In genomic region chr10:78445308-78445707, GRCh38 we compare ENCODE assay signal across 21 cellular contexts.
"Had no signal": no experiment of that assay in that cellular context is flagged by ENCODE, and none has a peak within 500 bp of the region (broad histone marks: within the 10 kb centered on the region; RNA-seq: fewer than 3 reads in every experiment).

No MANE protein-coding gene starts in this region.

- H3K36me3 ChIP-seq: left lung, ovary, right atrium auricular region, right lobe of liver, spleen, transverse colon, upper lobe of left lung, vagina had no signal

- H3K27me3 Mint-ChIP-seq: stimulated activated naive CD8-positive, alpha-beta T cell treated with anti-CD3 and anti-CD28 coated beads, Interleukin-15, amount 100 ng/mL, for 72 hours had no signal

- H3K9me3 Mint-ChIP-seq: naive thymus-derived CD8-positive, alpha-beta T cell; stimulated activated effector memory CD8-positive, alpha-beta T cell treated with anti-CD3 and anti-CD28 coated beads, Interleukin-12 subunit alpha, Interleukin-12 subunit beta, amount 100 ng/mL, for 72 hours; stimulated activated naive CD8-positive, alpha-beta T cell treated with anti-CD3 and anti-CD28 coated beads, Interleukin-15, amount 100 ng/mL, for 72 hours had no signal

- H3K4me3 Mint-ChIP-seq: naive thymus-derived CD8-positive, alpha-beta T cell; stimulated activated effector memory CD8-positive, alpha-beta T cell treated with anti-CD3 and anti-CD28 coated beads, Interleukin-12 subunit alpha, Interleukin-12 subunit beta, amount 100 ng/mL, for 72 hours; stimulated activated naive CD8-positive, alpha-beta T cell treated with anti-CD3 and anti-CD28 coated beads, Interleukin-15, amount 100 ng/mL, for 72 hours had no signal

- H3K27ac Mint-ChIP-seq: naive thymus-derived CD8-positive, alpha-beta T cell; progenitor cell of endocrine pancreas; stimulated activated effector memory CD8-positive, alpha-beta T cell treated with anti-CD3 and anti-CD28 coated beads, Interleukin-12 subunit alpha, Interleukin-12 subunit beta, amount 100 ng/mL, for 72 hours had no signal

- H3K27me3 ChIP-seq: left lung, ovary, right atrium auricular region, right lobe of liver, transverse colon, upper lobe of left lung, vagina had no signal

- H3K36me3 Mint-ChIP-seq: naive thymus-derived CD8-positive, alpha-beta T cell; stimulated activated effector memory CD8-positive, alpha-beta T cell treated with anti-CD3 and anti-CD28 coated beads, Interleukin-12 subunit alpha, Interleukin-12 subunit beta, amount 100 ng/mL, for 72 hours had no signal

- H3K4me3 ChIP-seq: left lung, lung, ovary, right atrium auricular region, right lobe of liver, spleen, transverse colon, upper lobe of left lung, vagina had no signal

- H3K4me1 Mint-ChIP-seq: stimulated activated effector memory CD8-positive, alpha-beta T cell treated with anti-CD3 and anti-CD28 coated beads, Interleukin-12 subunit alpha, Interleukin-12 subunit beta, amount 100 ng/mL, for 72 hours; stimulated activated naive CD8-positive, alpha-beta T cell treated with anti-CD3 and anti-CD28 coated beads, Interleukin-15, amount 100 ng/mL, for 72 hours had no signal

- ATAC-seq: left colon; left lung; naive thymus-derived CD8-positive, alpha-beta T cell; right lobe of liver; stimulated activated effector memory CD8-positive, alpha-beta T cell treated with anti-CD3 and anti-CD28 coated beads, Interleukin-12 subunit alpha, Interleukin-12 subunit beta, amount 100 ng/mL, for 72 hours; stimulated activated naive CD8-positive, alpha-beta T cell treated with anti-CD3 and anti-CD28 coated beads, Interleukin-15, amount 100 ng/mL, for 72 hours had no signal

- FAIRE-seq: kidney, small intestine had no signal

- H3K9me3 ChIP-seq: left lung, ovary, right atrium auricular region, right lobe of liver, spleen, transverse colon, upper lobe of left lung, vagina had no signal

- H3K27ac ChIP-seq: left lung, ovary, right atrium auricular region, right lobe of liver, spleen, transverse colon, upper lobe of left lung, vagina had no signal

- H3K4me1 ChIP-seq: left lung, right atrium auricular region, right lobe of liver, spleen, transverse colon, upper lobe of left lung, vagina had no signal

- DNase-seq: hippocampal formation; kidney; left colon; left lung; mesendoderm; naive thymus-derived CD8-positive, alpha-beta T cell; ovary; right lobe of liver; small intestine; spleen; stimulated activated CD4-positive, alpha-beta T cell treated with anti-CD3 and anti-CD28 coated beads, Interleukin-4, amount 100 ng/mL, for 24 hours; stimulated activated naive CD4-positive, alpha-beta T cell treated with Interleukin-2 at 50 U/mL for 16 hours; stimulated activated naive CD8-positive, alpha-beta T cell treated with anti-CD3 and anti-CD28 coated beads, Interleukin-15, amount 100 ng/mL, for 72 hours; substantia nigra; transverse colon; upper lobe of left lung had no signal
